In genomic region chr5:128881609-128882008, GRCh38 we compare ENCODE assay signal across 22 cellular contexts.
DNase-seq lines count a peak whose midpoint lies in the region; FAIRE-seq and TF ChIP-seq lines count a peak whose summit lies in the region.
"Had no signal": no experiment of that assay in that cellular context is flagged by ENCODE, and none has a peak within 500 bp of the region (broad histone marks: within the 10 kb centered on the region; RNA-seq: fewer than 3 reads in every experiment).

No MANE protein-coding gene starts in this region.

- H3K4me1 Mint-ChIP-seq in nephron: peaks cover 4% of the 10 kb centered on the region
- H3K4me1 Mint-ChIP-seq: CD4-positive, CD25-positive, alpha-beta regulatory T cell; CD8-positive, alpha-beta memory T cell had no signal

- TF ChIP-seq POLR2A in esophagus squamous epithelium (IDR thresholded peaks at IDR 0.05) (no peak), GM12892 (IDR thresholded peaks at IDR 0.05; ENCODE audit: low read depth, low read length) (no peak)

- no peak for FAIRE-seq in GM12892 (lab: Jason Lieb, UNC)
- FAIRE-seq: A549, GM12878, GM19239, H1 had no signal

- H3K27me3 ChIP-seq in cardiac muscle cell (no peaks in the 10 kb centered on the region), esophagus squamous epithelium (no peaks in the 10 kb centered on the region)

- no peak overlapping the region for H3K4me3 Mint-ChIP-seq in nephron
- H3K4me3 Mint-ChIP-seq: CD4-positive, CD25-positive, alpha-beta regulatory T cell; CD8-positive, alpha-beta memory T cell; H9 had no signal

- no peaks in the 10 kb centered on the region for H3K36me3 ChIP-seq in cardiac muscle cell
- no peaks in the 10 kb centered on the region for H3K36me3 ChIP-seq in esophagus squamous epithelium

- H3K4me3 ChIP-seq in cardiac muscle cell (no peak overlapping the region), esophagus squamous epithelium (no peak overlapping the region)
- H3K4me3 ChIP-seq: A549, GM12878 had no signal

- no peaks in the 10 kb centered on the region for H3K27me3 Mint-ChIP-seq in nephron (ENCODE audit: low read depth)
- H3K27me3 Mint-ChIP-seq: CD4-positive, CD25-positive, alpha-beta regulatory T cell; CD8-positive, alpha-beta memory T cell had no signal

- H3K9me3 ChIP-seq in cardiac muscle cell (ENCODE audit: low read depth): no peaks in the 10 kb centered on the region
- H3K9me3 ChIP-seq in esophagus squamous epithelium: no peaks in the 10 kb centered on the region
- H3K9me3 ChIP-seq: A549 had no signal

- TF ChIP-seq CTCF in cardiac muscle cell (IDR thresholded peaks at IDR 0.05; ENCODE audit: low read depth, low read length) (no peak), nephron (IDR thresholded peaks at IDR 0.05; ENCODE audit: unreplicated experiment in 3 of 3) (no peak), esophagus squamous epithelium (IDR thresholded peaks at IDR 0.05) (no peak)

- H3K9me3 Mint-ChIP-seq in nephron: no peaks in the 10 kb centered on the region
- H3K9me3 Mint-ChIP-seq: CD8-positive, alpha-beta memory T cell had no signal

- H3K27ac Mint-ChIP-seq in nephron: peak overlapping the region in 2 of 3 experiments; percentile 11 to 19
- H3K27ac Mint-ChIP-seq: CD4-positive, CD25-positive, alpha-beta regulatory T cell; CD8-positive, alpha-beta memory T cell; H9 had no signal

- intact Hi-C loops in cardiac septum (cut with DNase I): no loop called here
- intact Hi-C loops in esophagus squamous epithelium (cut with DNase I): no loop called here

- peak overlapping the region; percentile 86 for H3K27ac ChIP-seq in cardiac muscle cell
- H3K27ac ChIP-seq in esophagus squamous epithelium: no peak overlapping the region
- H3K27ac ChIP-seq: 22Rv1, A549 had no signal

- DNase-seq in cardiac muscle cell (ENCODE audit: low read depth in 1 of 2, low spot score in 1 of 2) (peak in 1 of 2 donors; percentile 72), cardiac septum (ENCODE audit: low spot score) (no peak), SW480 (ENCODE audit: low spot score) (peak; percentile 8), esophagus squamous epithelium (lab: John Stamatoyannopoulos, UW) (no peak), GM12892 (ENCODE audit: insufficient read length) (no peak), SIG-M5 (lab: John Stamatoyannopoulos, UW) (no peak)
- DNase-seq: AML-193; C1 segment of cervical spinal cord; CD4-positive, CD25-positive, alpha-beta regulatory T cell; CD8-positive, alpha-beta memory T cell; COR-L47; DMS 273 treated with DMSO at 0.1 percent for 48 hours; DMS53; DND-41; EL; H9 had no signal

- H3K4me1 ChIP-seq in cardiac muscle cell (ENCODE audit: low read depth): peaks cover 46% of the 10 kb centered on the region
- H3K4me1 ChIP-seq in esophagus squamous epithelium: no peaks in the 10 kb centered on the region
- H3K4me1 ChIP-seq: A549 had no signal

- WGBS in esophagus squamous epithelium, 2 donors: 21 to 25% methylated on average over 4 of the region's 4 CpGs

- no peaks in the 10 kb centered on the region for H3K36me3 Mint-ChIP-seq in nephron (ENCODE audit: low read depth)
- H3K36me3 Mint-ChIP-seq: CD4-positive, CD25-positive, alpha-beta regulatory T cell; CD8-positive, alpha-beta memory T cell had no signal
